In the genomic region with DNA sequence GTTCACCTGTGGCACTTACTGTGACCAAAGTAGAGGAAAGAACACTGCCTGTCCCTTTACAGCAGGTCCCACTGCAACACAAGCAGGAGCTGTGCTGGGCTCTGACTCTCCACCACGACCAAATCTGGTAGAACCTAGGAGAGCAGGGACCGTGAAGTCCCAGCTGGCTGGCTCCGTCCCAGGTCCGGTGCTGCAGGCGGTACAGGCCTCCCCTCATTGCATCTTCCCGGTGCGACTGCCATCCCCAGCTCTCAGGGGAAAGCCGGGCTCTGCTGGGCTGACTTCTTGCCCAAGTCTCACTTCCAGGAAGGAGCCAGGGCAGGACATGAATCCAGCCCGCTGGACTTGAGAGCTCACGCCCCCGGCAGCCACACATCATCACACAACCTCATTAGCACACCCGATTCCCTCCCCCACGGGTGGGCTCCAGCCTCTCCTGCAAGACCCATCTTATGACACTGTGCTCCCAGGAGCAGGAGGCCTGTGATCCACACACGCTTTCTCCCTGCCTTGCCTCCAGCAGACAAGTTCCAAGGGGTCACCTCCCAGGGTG, we compare ENCODE assay signal across 19 cellular contexts. TPM values are rescaled to one million over a fixed set of nuclear protein-coding genes. Genes with fewer than 3 reads are reported as not detected.
"Had no signal": no experiment of that assay in that cellular context is flagged by ENCODE, and none has a peak within 500 bp of the region (broad histone marks: within the 10 kb centered on the region; RNA-seq: fewer than 3 reads in every experiment).

No MANE protein-coding gene starts in this region.

- H3K4me1 Mint-ChIP-seq: stimulated activated naive B cell treated with anti-CD40 and anti-IgM and Interleukin-4, amounts not matched to agents 10 μg/mL and 1 μg/mL and 100 μg/mL, for 72 hours had no signal

- H3K27me3 Mint-ChIP-seq: type B pancreatic cell had no signal

- H2AFZ ChIP-seq: parathyroid adenoma had no signal

- H3K36me3 ChIP-seq: prostate gland, right lobe of liver had no signal

- H3K9me3 ChIP-seq: mucosa of descending colon, prostate gland, right lobe of liver, stomach had no signal

- H3K36me3 Mint-ChIP-seq: naive thymus-derived CD8-positive, alpha-beta T cell; stimulated activated naive B cell treated with anti-CD40 and anti-IgM and Interleukin-4, amounts not matched to agents 10 μg/mL and 1 μg/mL and 100 μg/mL, for 72 hours had no signal

- H3K4me1 ChIP-seq: parathyroid adenoma, prostate gland, right lobe of liver had no signal

- H3K27ac Mint-ChIP-seq: naive thymus-derived CD8-positive, alpha-beta T cell; stimulated activated naive B cell treated with anti-CD40 and anti-IgM and Interleukin-4, amounts not matched to agents 10 μg/mL and 1 μg/mL and 100 μg/mL, for 72 hours had no signal

- H3K9me3 Mint-ChIP-seq: central memory CD8-positive, alpha-beta T cell; naive thymus-derived CD8-positive, alpha-beta T cell; stimulated activated naive B cell treated with anti-CD40 and anti-IgM and Interleukin-4, amounts not matched to agents 10 μg/mL and 1 μg/mL and 100 μg/mL, for 72 hours; type B pancreatic cell had no signal

- DNase-seq: effector memory CD4-positive, alpha-beta T cell; kidney; left cardiac atrium; occipital lobe; retina; right lobe of liver; stimulated activated CD4-positive, alpha-beta T cell treated with anti-CD3 and anti-CD28 coated beads, Interleukin-2, amount 100 ng/mL, for 24 hours; stimulated activated CD4-positive, alpha-beta T cell treated with anti-CD3 and anti-CD28 coated beads, Interleukin-4, amount 100 ng/mL, for 4 hours; stimulated activated naive B cell treated with anti-CD40 and anti-IgM and Interleukin-4, amounts not matched to agents 10 μg/mL and 1 μg/mL and 100 μg/mL, for 72 hours; stomach had no signal

- H3K4me3 ChIP-seq: mucosa of descending colon, prostate gland, right lobe of liver, skin epidermis, stomach had no signal

- H3K27ac ChIP-seq: parathyroid adenoma, prostate gland, right lobe of liver, skin epidermis had no signal

- H3K9ac ChIP-seq: parathyroid adenoma had no signal

- ATAC-seq: esophagus mucosa; left cardiac atrium; mucosa of descending colon; naive thymus-derived CD8-positive, alpha-beta T cell; right lobe of liver; stimulated activated naive B cell treated with anti-CD40 and anti-IgM and Interleukin-4, amounts not matched to agents 10 μg/mL and 1 μg/mL and 100 μg/mL, for 72 hours had no signal

- H3K4me3 Mint-ChIP-seq: central memory CD8-positive, alpha-beta T cell; naive thymus-derived CD8-positive, alpha-beta T cell; stimulated activated naive B cell treated with anti-CD40 and anti-IgM and Interleukin-4, amounts not matched to agents 10 μg/mL and 1 μg/mL and 100 μg/mL, for 72 hours; type B pancreatic cell had no signal

- H3K27me3 ChIP-seq: right lobe of liver had no signal

RNA-seq across cellular contexts. Expression of a gene that starts 33.7 kb away (rescaled TPM):
- total RNA-seq: fibroblast of villous mesenchyme; naive thymus-derived CD8-positive, alpha-beta T cell had no signal
- polyA plus RNA-seq: naive thymus-derived CD8-positive, alpha-beta T cell had no signal
